Comparison of ENCODE assay signal across 8 cellular contexts in the genomic region with DNA sequence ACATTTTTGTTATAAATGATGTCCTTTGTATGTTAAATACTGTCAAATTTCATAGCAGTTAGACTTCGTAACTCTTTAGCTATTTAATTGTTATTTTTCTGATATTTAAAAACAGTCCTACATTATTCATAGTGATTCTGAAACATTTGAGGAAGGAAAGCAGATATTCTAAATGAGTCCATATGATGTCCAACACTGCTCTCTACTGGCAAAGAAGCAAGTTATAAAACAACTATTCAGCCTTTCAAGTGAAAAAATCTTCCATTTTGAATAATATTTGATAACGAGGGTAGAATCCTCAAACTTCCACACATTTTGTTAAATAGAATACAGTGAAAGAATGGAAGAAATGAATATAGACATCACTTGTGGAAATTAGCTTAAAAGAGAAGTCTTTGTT.
DNase-seq lines count a peak whose midpoint lies in the region; ATAC-seq and TF ChIP-seq lines count a peak whose summit lies in the region.

No MANE protein-coding gene starts in this region.

- H4K20me1 ChIP-seq in KMS-11 (ENCODE audit: insufficient read depth) = no peaks in the 10 kb centered on the region

- H3K27ac ChIP-seq in A673 (ENCODE audit: low read depth, low read length, poor library complexity, severe bottlenecking) (no peak overlapping the region), KMS-11 (no peak overlapping the region), RWPE1 (no peak overlapping the region), stomach (no peak overlapping the region)

- CTCF ChIA-PET in A673 (lab: Charles Lee) (no interaction called here), RWPE1 (lab: Yijun Ruan, JAX) (interaction anchor here (0.6 to 0.9 kb wide), 2 partner anchors 399 to 552 kb away, joined by 3 read pairs; no protein-coding TSS in a partner anchor)

- DNase-seq in A673 (ENCODE audit: low spot score) = peak; percentile 78
- DNase-seq in RWPE1 (ENCODE audit: low spot score) = peak; percentile 9
- peak; percentile 81 for DNase-seq in fibroblast of the aortic adventitia (ENCODE audit: low read depth)
- DNase-seq in stomach = no peak

- intact Hi-C loops in A673 (cut with micrococcal nuclease; ENCODE audit: unreplicated experiment) = loop anchor here (1.0 to 5.0 kb wide), 4 partner anchors 220 to 1012 kb away; partner anchors contain the start of gene GULP1
- intact Hi-C loops in stomach (cut with DNase I; ENCODE audit: low total_unique reads) = no loop called here

- no peaks in the 10 kb centered on the region for H3K79me2 ChIP-seq in KMS-11 (ENCODE audit: insufficient read depth, low read depth)

- no peaks in the 10 kb centered on the region for H3K36me3 ChIP-seq in A673 (ENCODE audit: insufficient read depth, low read length, poor library complexity, severe bottlenecking)
- H3K36me3 ChIP-seq in KMS-11 (ENCODE audit: insufficient read depth) = no peaks in the 10 kb centered on the region
- H3K36me3 ChIP-seq in stomach = no peaks in the 10 kb centered on the region

- no TSS peak for BruUV-seq in A673 (replicated peaks; lab: Mats Ljungman, UMichigan)

- WGBS in stomach, 5 donors = 6 to 9% (median 8%) methylated on average over 2 of the region's 2 CpGs

- ATAC-seq in GM18519 (IDR thresholded peaks at IDR 0.05; ENCODE audit: low FRiP score, unreplicated experiment) = peak; percentile 56
- no peak for ATAC-seq in HG03095 (IDR thresholded peaks at IDR 0.05; ENCODE audit: unreplicated experiment)
- no peak for ATAC-seq in GM19324 (IDR thresholded peaks at IDR 0.05; ENCODE audit: low FRiP score, unreplicated experiment)

- H3K4me3 ChIP-seq in A673 (ENCODE audit: low read depth, low read length, poor library complexity, severe bottlenecking) (no peak overlapping the region), KMS-11 (IDR thresholded peaks at IDR 0.05; ENCODE audit: insufficient read depth, low read depth, low read length) (no peak overlapping the region), fibroblast of the aortic adventitia (ENCODE audit: low read depth, low read length) (no peak overlapping the region), stomach (no peak overlapping the region)

- no peak overlapping the region for H3K4me2 ChIP-seq in KMS-11

- TF ChIP-seq CTCF in A673 (conservative IDR thresholded peaks at IDR 0.05; ENCODE audit: low read depth, low read length) (peak; percentile 71), KMS-11 (conservative IDR thresholded peaks at IDR 0.05; ENCODE audit: low read depth, low read length) (peak; percentile 80), RWPE1 (conservative IDR thresholded peaks at IDR 0.05; ENCODE audit: low read depth) (peak; percentile 45), fibroblast of the aortic adventitia (IDR thresholded peaks at IDR 0.05; ENCODE audit: insufficient read depth, low read length) (peak; percentile 57), stomach (IDR thresholded peaks at IDR 0.05) (peak in 4 of 7 experiments; percentile 37 to 54 (median 50))

- no peaks in the 10 kb centered on the region for H3K9me3 ChIP-seq in A673 (ENCODE audit: low read depth, low read length, poor library complexity, severe bottlenecking)
- H3K9me3 ChIP-seq in stomach = no peaks in the 10 kb centered on the region

- H2AFZ ChIP-seq in KMS-11 (ENCODE audit: low read depth) = no peak overlapping the region

- POLR2A ChIA-PET in A673 (lab: Charles Lee; ENCODE audit: low non-redundant PET) (no interaction called here), RWPE1 (lab: Yijun Ruan, JAX; ENCODE audit: low non-redundant PET) (no interaction called here)

- TF ChIP-seq POLR2A in stomach (IDR thresholded peaks at IDR 0.05) = no peak

- no peaks in the 10 kb centered on the region for H3K27me3 ChIP-seq in A673 (replicated peaks; ENCODE audit: insufficient read depth, low read depth, low read length, poor library complexity)
- H3K27me3 ChIP-seq in KMS-11 (ENCODE audit: insufficient read depth, low read depth) = no peaks in the 10 kb centered on the region
- H3K27me3 ChIP-seq in stomach = no peaks in the 10 kb centered on the region

- peaks cover 8% of the 10 kb centered on the region for H3K4me1 ChIP-seq in A673 (ENCODE audit: insufficient read depth, low read length, poor library complexity, severe bottlenecking)
- peaks cover 4% of the 10 kb centered on the region for H3K4me1 ChIP-seq in KMS-11 (ENCODE audit: low read depth, poor library complexity, severe bottlenecking)
- H3K4me1 ChIP-seq in stomach = peaks cover 0 to 35% (median 11%) of the 10 kb centered on the region in 4 donors

- no peak for TF ChIP-seq EP300 in stomach (IDR thresholded peaks at IDR 0.05)

- no peak overlapping the region for H3K9ac ChIP-seq in KMS-11
